In the genomic region with DNA sequence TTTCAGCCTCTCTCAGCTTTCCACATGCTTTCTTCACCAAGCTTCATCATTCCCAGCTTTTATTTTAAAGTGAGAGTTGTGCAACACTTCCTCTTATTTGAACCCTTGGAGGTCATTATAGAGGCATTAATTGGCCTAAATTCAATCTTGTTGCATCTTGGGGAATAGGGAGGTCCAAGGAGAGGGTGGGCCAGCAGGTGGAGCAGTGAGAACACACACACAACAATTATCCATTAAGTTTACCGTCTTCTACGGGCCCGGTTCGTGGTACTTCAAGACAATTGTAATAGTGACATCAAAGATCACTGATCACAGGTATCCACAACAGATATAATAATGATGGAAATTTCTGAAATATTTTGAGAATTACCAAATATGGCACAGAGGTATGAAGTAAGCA, we compare ENCODE assay signal across 28 cellular contexts.
DNase-seq lines count a peak whose midpoint lies in the region; ATAC-seq and TF ChIP-seq lines count a peak whose summit lies in the region.
"Had no signal": no experiment of that assay in that cellular context is flagged by ENCODE, and none has a peak within 500 bp of the region (broad histone marks: within the 10 kb centered on the region; RNA-seq: fewer than 3 reads in every experiment).

No MANE protein-coding gene starts in this region.

- H3K4me3 ChIP-seq in BE2C (ENCODE audit: low read depth, low read length) (no peak overlapping the region), HCT116 (replicated peaks in 1 of 2; ENCODE audit: low read depth in 1 of 2, low read length in 2 of 2) (no peak overlapping the region), OCI-LY7 (ENCODE audit: low read depth, low read length, poor library complexity, severe bottlenecking) (no peak overlapping the region), epithelial cell of proximal tubule (ENCODE audit: low read depth, low read length) (no peak overlapping the region)
- H3K4me3 ChIP-seq: adrenal gland, GM23248, SJSA1, suprapubic skin, uterus had no signal

- intact Hi-C loops in HCT116 (cut with micrococcal nuclease) = no loop called here
- intact Hi-C loops in OCI-LY7 (cut with micrococcal nuclease; ENCODE audit: unreplicated experiment) = no loop called here

- ATAC-seq in HCT116 (no peak), HG03159 (IDR thresholded peaks at IDR 0.05; ENCODE audit: unreplicated experiment) (no peak), HG03039 (IDR thresholded peaks at IDR 0.05; ENCODE audit: unreplicated experiment) (no peak)
- ATAC-seq: natural killer cell; stimulated activated naive B cell treated with anti-CD40 and anti-IgM and Interleukin-4, amounts not matched to agents 10 μg/mL and 1 μg/mL and 100 μg/mL, for 72 hours had no signal

- POLR2A ChIA-PET in HCT116 (lab: Charles Lee) = no interaction called here
- POLR2A ChIA-PET in OCI-LY7 (lab: Charles Lee) = no interaction called here
- POLR2A ChIA-PET in GM10248 (lab: Yijun Ruan, JAX) = no interaction called here

- H3K4me1 ChIP-seq in BE2C (no peaks in the 10 kb centered on the region), HCT116 (ENCODE audit: control insufficient read depth in 1 of 2, insufficient read depth in 2 of 2, low read length in 2 of 2) (no peaks in the 10 kb centered on the region), OCI-LY7 (ENCODE audit: insufficient read depth, low read length, poor library complexity, severe bottlenecking) (no peaks in the 10 kb centered on the region)
- H3K4me1 ChIP-seq: adrenal gland, SJSA1, suprapubic skin, uterus had no signal

- BruUV-seq in HCT116 (replicated peaks; lab: Mats Ljungman, UMichigan) (no TSS peak), OCI-LY7 (replicated peaks; lab: Mats Ljungman, UMichigan) (no TSS peak)

- TF ChIP-seq POLR2A in HCT116 (IDR thresholded peaks at IDR 0.05; ENCODE audit: borderline replicate concordance, extremely low read depth, insufficient read depth, insufficient read length) = no peak

- H3K4me2 ChIP-seq in HCT116 (ENCODE audit: low read length) (no peak overlapping the region), OCI-LY7 (ENCODE audit: low read length) (no peak overlapping the region)

- H3K27me3 ChIP-seq in BE2C (no peaks in the 10 kb centered on the region), HCT116 (ENCODE audit: insufficient read depth, low read length) (no peaks in the 10 kb centered on the region)
- H3K27me3 ChIP-seq: adrenal gland, brain microvascular endothelial cell, SJSA1, suprapubic skin, uterus had no signal

- 0 out of 2 replicates have a peak, but pooled peaks have one; percentile 13 for TF ChIP-seq RAD21 in HCT116 (IDR thresholded peaks at IDR 0.05; ENCODE audit: low read depth)

- no peak for DNase-seq in BE2C
- DNase-seq in HCT116 (ENCODE audit: low read depth, low spot score) = no peak
- no peak for DNase-seq in OCI-LY7 (ENCODE audit: low spot score)
- DNase-seq in epithelial cell of proximal tubule (ENCODE audit: low read depth) = no peak
- no peak for DNase-seq in GM10248 (ENCODE audit: extremely low spot score)
- DNase-seq: activated CD4-positive, alpha-beta T cell treated with anti-CD3 and anti-CD28 coated beads for 4 hours; activated naive CD4-positive, alpha-beta T cell treated with Interleukin-2 at 50 U/mL for 16 hours; activated T-cell treated with anti-CD3 and anti-CD28 coated beads, Interleukin-2, amount 50 U/mL, for 48 hours; adrenal gland; brain microvascular endothelial cell; CD4-positive, CD25-positive, alpha-beta regulatory T cell; GM23248; head of caudate nucleus; midbrain; natural killer cell; NCI-H1105; NCI-H1930; NCI-H226; retina; stimulated activated CD4-positive, alpha-beta T cell treated with anti-CD3 and anti-CD28 coated beads, Interleukin-4, amount 100 ng/mL, for 24 hours; stimulated activated naive B cell treated with anti-CD40 and anti-IgM and Interleukin-4, amounts not matched to agents 10 μg/mL and 1 μg/mL and 100 μg/mL, for 72 hours; T-helper 1 cell; uterus had no signal

- H3K27ac ChIP-seq in HCT116 (ENCODE audit: low read depth, low read length) (no peak overlapping the region), OCI-LY7 (ENCODE audit: low read depth, low read length, poor library complexity, severe bottlenecking) (no peak overlapping the region)
- H3K27ac ChIP-seq: adrenal gland, brain microvascular endothelial cell, epithelial cell of prostate, GM23248, SJSA1, suprapubic skin, uterus had no signal

- H3K9ac ChIP-seq in HCT116 (ENCODE audit: low read length) = no peak overlapping the region
- H3K9ac ChIP-seq: GM23248 had no signal

- H4K20me1 ChIP-seq in HCT116 (ENCODE audit: insufficient read depth) (no peaks in the 10 kb centered on the region), OCI-LY7 (ENCODE audit: insufficient read depth, low read length) (no peaks in the 10 kb centered on the region)

- CTCF ChIA-PET in HCT116 (lab: Charles Lee) (no interaction called here), OCI-LY7 (lab: Charles Lee; ENCODE audit: unreplicated experiment) (no interaction called here), GM10248 (lab: Yijun Ruan, JAX) (interaction anchor here (1.1 kb wide), 1 partner anchor 457 kb away, joined by 3 read pairs; no protein-coding TSS in a partner anchor)

- TF ChIP-seq CTCF in BE2C (IDR thresholded peaks at IDR 0.05; ENCODE audit: low read depth, low read length) (peak; percentile 11; the same call in 1 of the 2 replicates), HCT116 (IDR thresholded peaks at IDR 0.05 in 2 of 3, conservative IDR thresholded peaks at IDR 0.05 in 1 of 3; ENCODE audit: borderline replicate concordance in 1 of 3, insufficient read depth in 1 of 3, low read depth in 2 of 3, low read length in 2 of 3) (peak in 2 of 3 experiments; percentile 5 to 34; a peak in 1 of 6 replicates), OCI-LY7 (conservative IDR thresholded peaks at IDR 0.05; ENCODE audit: low read length) (peak; percentile 32; the same call in 1 of the 2 replicates), epithelial cell of proximal tubule (conservative IDR thresholded peaks at IDR 0.05; ENCODE audit: low read depth, low read length) (peak; percentile 31), GM10248 (IDR thresholded peaks at IDR 0.05; ENCODE audit: control extremely low read depth, extremely low read depth, low read depth, missing control alignments) (no peak)

- H3K79me2 ChIP-seq in HCT116 (ENCODE audit: insufficient read depth, low read length) (no peaks in the 10 kb centered on the region), OCI-LY7 (ENCODE audit: insufficient read depth, low read depth, low read length) (no peaks in the 10 kb centered on the region)

- H3K36me3 ChIP-seq in BE2C (no peaks in the 10 kb centered on the region), HCT116 (ENCODE audit: control insufficient read depth in 1 of 2, insufficient read depth in 2 of 2, low read length in 2 of 2) (no peaks in the 10 kb centered on the region), OCI-LY7 (ENCODE audit: insufficient read depth, low read length) (no peaks in the 10 kb centered on the region)
- H3K36me3 ChIP-seq: adrenal gland, brain microvascular endothelial cell, SJSA1, suprapubic skin, uterus had no signal

- no peaks in the 10 kb centered on the region for H3K9me2 ChIP-seq in HCT116 (ENCODE audit: insufficient read depth)
- no peaks in the 10 kb centered on the region for H3K9me2 ChIP-seq in OCI-LY7 (ENCODE audit: insufficient read depth, low read length)

- H2AFZ ChIP-seq in HCT116 (ENCODE audit: low read depth, low read length, poor library complexity, severe bottlenecking) (no peak overlapping the region), OCI-LY7 (ENCODE audit: low read length) (no peak overlapping the region)
- H2AFZ ChIP-seq: GM23248 had no signal

- H3K9me3 ChIP-seq in BE2C (no peaks in the 10 kb centered on the region), HCT116 (ENCODE audit: control insufficient read depth in 1 of 2, insufficient read depth in 1 of 2, low read depth in 1 of 2, low read length in 2 of 2) (no peaks in the 10 kb centered on the region), OCI-LY7 (ENCODE audit: low read length) (no peaks in the 10 kb centered on the region)
- H3K9me3 ChIP-seq: adrenal gland, SJSA1, suprapubic skin, uterus had no signal

- RAD21 ChIA-PET in HCT116 (lab: Charles Lee; ENCODE audit: low non-redundant PET in 1 of 2, low total read pairs in 2 of 2, uncharacterized antibody in 2 of 2, unreplicated experiment in 2 of 2) = no interaction called here

TF ChIP-seq in HCT116, 20 proteins besides CTCF, POLR2A, EP300 and RAD21:
- TF ChIP-seq, protein P1, sequence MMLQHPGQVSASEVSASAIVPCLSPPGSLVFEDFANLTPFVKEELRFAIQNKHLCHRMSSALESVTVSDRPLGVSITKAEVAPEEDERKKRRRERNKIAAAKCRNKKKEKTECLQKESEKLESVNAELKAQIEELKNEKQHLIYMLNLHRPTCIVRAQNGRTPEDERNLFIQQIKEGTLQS (IDR thresholded peaks at IDR 0.05) = no peak
- TF ChIP-seq TCF7L2 (IDR thresholded peaks at IDR 0.05; ENCODE audit: borderline replicate concordance, extremely low read depth, insufficient read depth, insufficient read length) (no peak), JUND (IDR thresholded peaks at IDR 0.05) (no peak), SRF (IDR thresholded peaks at IDR 0.05; ENCODE audit: low read depth) (no peak), EZH2 (IDR thresholded peaks at IDR 0.05) (no peak), POLR2AphosphoS5 (IDR thresholded peaks at IDR 0.05; ENCODE audit: low read depth, low read length) (no peak), EGR1 (IDR thresholded peaks at IDR 0.05; ENCODE audit: low read depth) (no peak)
- TF ChIP-seq, protein P2, sequence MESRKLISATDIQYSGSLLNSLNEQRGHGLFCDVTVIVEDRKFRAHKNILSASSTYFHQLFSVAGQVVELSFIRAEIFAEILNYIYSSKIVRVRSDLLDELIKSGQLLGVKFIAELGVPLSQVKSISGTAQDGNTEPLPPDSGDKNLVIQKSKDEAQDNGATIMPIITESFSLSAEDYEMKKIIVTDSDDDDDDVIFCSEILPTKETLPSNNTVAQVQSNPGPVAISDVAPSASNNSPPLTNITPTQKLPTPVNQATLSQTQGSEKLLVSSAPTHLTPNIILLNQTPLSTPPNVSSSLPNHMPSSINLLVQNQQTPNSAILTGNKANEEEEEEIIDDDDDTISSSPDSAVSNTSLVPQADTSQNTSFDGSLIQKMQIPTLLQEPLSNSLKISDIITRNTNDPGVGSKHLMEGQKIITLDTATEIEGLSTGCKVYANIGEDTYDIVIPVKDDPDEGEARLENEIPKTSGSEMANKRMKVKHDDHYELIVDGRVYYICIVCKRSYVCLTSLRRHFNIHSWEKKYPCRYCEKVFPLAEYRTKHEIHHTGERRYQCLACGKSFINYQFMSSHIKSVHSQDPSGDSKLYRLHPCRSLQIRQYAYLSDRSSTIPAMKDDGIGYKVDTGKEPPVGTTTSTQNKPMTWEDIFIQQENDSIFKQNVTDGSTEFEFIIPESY (IDR thresholded peaks at IDR 0.05; ENCODE audit: extremely low read depth, insufficient replicate concordance, low read length) = no peak
